8 cellular contexts compared by ENCODE assay signal in the genomic region with DNA sequence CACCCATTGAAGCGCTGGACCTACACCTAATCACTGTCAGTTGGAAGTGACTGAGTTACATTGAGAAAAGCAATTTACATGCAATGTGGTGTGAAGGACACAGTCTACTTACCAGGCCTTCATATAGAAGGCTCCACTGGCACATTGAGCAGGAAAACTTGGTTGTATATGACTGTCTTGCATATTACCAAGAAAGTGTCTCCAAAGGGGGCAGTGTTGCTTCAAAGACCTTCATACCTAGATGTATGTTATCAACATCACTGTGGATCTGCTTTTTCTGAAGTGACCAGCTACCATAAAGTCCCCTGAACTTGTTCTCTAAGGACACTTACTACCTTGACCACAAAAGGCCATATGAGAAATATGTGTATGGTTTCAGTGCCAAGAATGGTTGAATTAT.
DNase-seq lines count a peak whose midpoint lies in the region; ATAC-seq and TF ChIP-seq lines count a peak whose summit lies in the region.

No MANE protein-coding gene starts in this region.

- H3K4me1 ChIP-seq in DND-41 (ENCODE audit: insufficient read depth, low read length) (no peaks in the 10 kb centered on the region), Peyer's patch (peaks cover 0 to 4% (median 0%) of the 10 kb centered on the region in 4 donors), body of pancreas (peaks cover 6% of the 10 kb centered on the region)

- H2AFZ ChIP-seq in DND-41 (ENCODE audit: low read depth, low read length): no peak overlapping the region

- H3K4me3 ChIP-seq in DND-41 (ENCODE audit: low read depth in 1 of 2, low read length in 2 of 2) (no peak overlapping the region), Peyer's patch (no peak overlapping the region), body of pancreas (no peak overlapping the region)

- TF ChIP-seq POLR2A in Peyer's patch (IDR thresholded peaks at IDR 0.05) (no peak), body of pancreas (IDR thresholded peaks at IDR 0.05) (no peak)

- TF ChIP-seq CTCF in DND-41 (IDR thresholded peaks at IDR 0.05; ENCODE audit: borderline replicate concordance, extremely low read depth, low read length, poor library complexity, severe bottlenecking) (peak; percentile 65), Peyer's patch (IDR thresholded peaks at IDR 0.05) (peak in 4 of 6 experiments; percentile 41 to 68 (median 57)), body of pancreas (IDR thresholded peaks at IDR 0.05) (no peak)

- DNase-seq in DND-41 (peak; percentile 32), Peyer's patch (peak in 2 of 3 donors; percentile 32 to 61), body of pancreas (no peak), GDM1 (lab: John Stamatoyannopoulos, UW) (no peak), NCI-H2029 treated with DMSO at 0.1 percent for 48 hours (lab: John Stamatoyannopoulos, UW) (no peak), pons (ENCODE audit: low spot score) (no peak)

- 100% methylated on average over 1 of the region's 1 CpG for WGBS in body of pancreas, 2 donors

- ATAC-seq in DND-41 (ENCODE audit: insufficient read depth, low read depth) (peak; percentile 76), GM19023 (IDR thresholded peaks at IDR 0.05; ENCODE audit: unreplicated experiment) (peak; percentile 52), esophagus mucosa (peak; percentile 33), body of pancreas (no peak)

- H3K36me3 ChIP-seq in DND-41 (ENCODE audit: insufficient read depth, low read length): no peaks in the 10 kb centered on the region
- no peaks in the 10 kb centered on the region for H3K36me3 ChIP-seq in Peyer's patch
- H3K36me3 ChIP-seq in body of pancreas (replicated peaks in 1 of 2; ENCODE audit: insufficient read depth in 1 of 2, low read depth in 2 of 2): no peaks in the 10 kb centered on the region

- H3K9me3 ChIP-seq in DND-41 (ENCODE audit: insufficient read depth, low read length, severe bottlenecking) (no peaks in the 10 kb centered on the region), Peyer's patch (no peaks in the 10 kb centered on the region), body of pancreas (no peaks in the 10 kb centered on the region)

- H3K4me2 ChIP-seq in DND-41 (ENCODE audit: insufficient read depth, low read length): no peak overlapping the region

- H3K79me2 ChIP-seq in DND-41 (ENCODE audit: insufficient read depth, low read length): no peaks in the 10 kb centered on the region

- no peak overlapping the region for H3K27ac ChIP-seq in DND-41 (ENCODE audit: low read length)
- H3K27ac ChIP-seq in Peyer's patch: no peak overlapping the region
- no peak overlapping the region for H3K27ac ChIP-seq in body of pancreas

- no peaks in the 10 kb centered on the region for H3K27me3 ChIP-seq in DND-41 (ENCODE audit: insufficient read depth, low read length, poor library complexity)
- no peaks in the 10 kb centered on the region for H3K27me3 ChIP-seq in Peyer's patch
- H3K27me3 ChIP-seq in body of pancreas: no peaks in the 10 kb centered on the region

- intact Hi-C loops in body of pancreas (cut with DNase I): no loop called here

- no peaks in the 10 kb centered on the region for H4K20me1 ChIP-seq in DND-41 (ENCODE audit: insufficient read depth, low read length)

- no peak overlapping the region for H3K9ac ChIP-seq in DND-41 (ENCODE audit: low read depth, low read length)

Comparison
In these comparisons a context has a peak if more than half of its experiments do, and no peak if none do; other contexts are left out.
1. DNase-seq: peak in DND-41 (single experiment) and Peyer's patch (2 of 3); none in body of pancreas (0 of 4), GDM1 (single experiment), NCI-H2029 treated with DMSO at 0.1 percent for 48 hours (single experiment) and pons (single experiment).
2. CTCF ChIP-seq: peak in DND-41 (single experiment) and Peyer's patch (4 of 6); none in body of pancreas (0 of 7).